In the genomic region with DNA sequence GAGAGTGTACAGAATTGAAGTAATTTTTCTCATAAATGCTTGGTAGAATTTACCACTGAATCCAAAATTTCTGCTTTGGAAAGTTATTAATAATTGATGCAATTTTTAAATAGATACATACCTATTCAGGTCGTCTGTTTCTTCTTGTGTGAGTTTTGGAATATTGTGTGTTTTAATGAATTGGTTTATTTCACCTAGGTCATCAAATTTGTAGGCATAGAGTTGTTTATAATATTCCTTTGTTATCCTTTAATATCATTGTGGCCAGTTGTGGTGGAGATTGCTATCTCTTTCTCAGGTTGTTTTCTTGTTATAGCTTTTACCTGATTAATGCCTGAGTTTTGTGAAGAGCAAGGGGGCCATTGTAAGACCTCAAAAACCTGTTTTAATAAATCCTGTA, we compare ENCODE assay signal across 35 cellular contexts.
"Had no signal": no experiment of that assay in that cellular context is flagged by ENCODE, and none has a peak within 500 bp of the region (broad histone marks: within the 10 kb centered on the region; RNA-seq: fewer than 3 reads in every experiment).

No MANE protein-coding gene starts in this region.

- DNase-seq: MG63, MM.1S, MV-4-11, NCI-H1048, NCI-H1092, NCI-H1092 treated with DMSO at 0.1 percent for 48 hours, NCI-H1105, NCI-H1105 treated with DMSO at 0.1 percent for 48 hours, NCI-H1417, NCI-H1417 treated with DMSO at 0.1 percent for 48 hours, NCI-H1436, NCI-H1436 treated with DMSO at 0.1 percent for 48 hours, NCI-H146, NCI-H1694, NCI-H1694 treated with DMSO at 0.1 percent for 48 hours, NCI-H187, NCI-H187 treated with DMSO at 0.1 percent for 48 hours, NCI-H1930, NCI-H2029, NCI-H2029 treated with DMSO at 0.1 percent for 48 hours, NCI-H2081, NCI-H2081 treated with DMSO at 0.1 percent for 48 hours, NCI-H2171, NCI-H2171 treated with DMSO at 0.1 percent for 48 hours, NCI-H2227 treated with DMSO at 0.1 percent for 48 hours, NCI-H226, NCI-H345, NCI-H446, NCI-H446 treated with DMSO at 0.1 percent for 48 hours, NCI-H510A, NCI-H510A treated with DMSO at 0.1 percent for 48 hours, NCI-H524, NCI-H524 treated with DMSO at 0.1 percent for 48 hours, NCI-H526, NCI-H526 treated with DMSO at 0.1 percent for 48 hours had no signal

- H3K36me3 ChIP-seq: MG63 had no signal

- H3K4me3 ChIP-seq: MG63 had no signal

- H3K9me3 ChIP-seq: MG63 had no signal
